In the genomic region with DNA sequence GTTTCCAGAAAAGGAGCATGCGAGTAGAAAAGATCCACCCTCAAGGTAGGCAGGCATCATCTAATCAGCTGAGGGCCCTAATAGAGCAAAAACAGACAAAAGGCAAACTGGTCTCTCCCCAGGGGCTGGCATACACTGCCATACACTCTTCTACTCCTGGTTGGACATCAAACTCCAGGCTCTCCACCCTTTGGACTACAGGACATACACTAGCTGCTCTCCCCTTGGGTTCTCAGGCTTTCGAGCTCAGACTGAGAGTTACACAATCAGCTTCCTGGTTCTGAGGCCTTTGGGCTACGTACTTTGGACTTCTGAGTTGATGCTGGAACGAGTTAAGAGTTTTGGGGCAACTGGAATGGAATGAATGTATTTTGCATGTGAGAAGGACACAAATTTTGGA, we compare ENCODE assay signal across 1 cellular context.
TF ChIP-seq lines count a peak whose summit lies in the region.

No MANE protein-coding gene starts in this region.

TF ChIP-seq in HepG2, 621 proteins besides CTCF, POLR2A, EP300 and RAD21 (continued from another document and continues in another):
- TF ChIP-seq, protein P1, sequence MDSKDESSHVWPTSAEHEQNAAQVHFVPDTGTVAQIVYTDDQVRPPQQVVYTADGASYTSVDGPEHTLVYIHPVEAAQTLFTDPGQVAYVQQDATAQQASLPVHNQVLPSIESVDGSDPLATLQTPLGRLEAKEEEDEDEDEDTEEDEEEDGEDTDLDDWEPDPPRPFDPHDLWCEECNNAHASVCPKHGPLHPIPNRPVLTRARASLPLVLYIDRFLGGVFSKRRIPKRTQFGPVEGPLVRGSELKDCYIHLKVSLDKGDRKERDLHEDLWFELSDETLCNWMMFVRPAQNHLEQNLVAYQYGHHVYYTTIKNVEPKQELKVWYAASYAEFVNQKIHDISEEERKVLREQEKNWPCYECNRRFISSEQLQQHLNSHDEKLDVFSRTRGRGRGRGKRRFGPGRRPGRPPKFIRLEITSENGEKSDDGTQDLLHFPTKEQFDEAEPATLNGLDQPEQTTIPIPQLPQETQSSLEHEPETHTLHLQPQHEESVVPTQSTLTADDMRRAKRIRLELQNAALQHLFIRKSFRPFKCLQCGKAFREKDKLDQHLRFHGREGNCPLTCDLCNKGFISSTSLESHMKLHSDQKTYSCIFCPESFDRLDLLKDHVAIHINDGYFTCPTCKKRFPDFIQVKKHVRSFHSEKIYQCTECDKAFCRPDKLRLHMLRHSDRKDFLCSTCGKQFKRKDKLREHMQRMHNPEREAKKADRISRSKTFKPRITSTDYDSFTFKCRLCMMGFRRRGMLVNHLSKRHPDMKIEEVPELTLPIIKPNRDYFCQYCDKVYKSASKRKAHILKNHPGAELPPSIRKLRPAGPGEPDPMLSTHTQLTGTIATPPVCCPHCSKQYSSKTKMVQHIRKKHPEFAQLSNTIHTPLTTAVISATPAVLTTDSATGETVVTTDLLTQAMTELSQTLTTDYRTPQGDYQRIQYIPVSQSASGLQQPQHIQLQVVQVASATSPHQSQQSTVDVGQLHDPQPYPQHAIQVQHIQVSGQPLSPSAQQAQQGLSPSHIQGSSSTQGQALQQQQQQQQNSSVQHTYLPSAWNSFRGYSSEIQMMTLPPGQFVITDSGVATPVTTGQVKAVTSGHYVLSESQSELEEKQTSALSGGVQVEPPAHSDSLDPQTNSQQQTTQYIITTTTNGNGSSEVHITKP (CRISPR knock-in tag; IDR thresholded peaks at IDR 0.05; ENCODE audit: low read depth) = no peak
- TF ChIP-seq CCDC6 (CRISPR knock-in tag; IDR thresholded peaks at IDR 0.05) (no peak), TCF7L2 (IDR thresholded peaks at IDR 0.05; ENCODE audit: low read depth, low read length) (no peak), ZFY (CRISPR knock-in tag; IDR thresholded peaks at IDR 0.05) (no peak), PPARG (CRISPR knock-in tag; conservative IDR thresholded peaks at IDR 0.05) (peak; percentile 35; the same call in 1 of the 2 replicates), PTBP1 (IDR thresholded peaks at IDR 0.05; ENCODE audit: low read depth, low read length, poor library complexity, severe bottlenecking) (no peak), ZNF251 (CRISPR knock-in tag; IDR thresholded peaks at IDR 0.05) (no peak), ZNF274 (CRISPR knock-in tag; IDR thresholded peaks at IDR 0.05) (no peak), SIX1 (CRISPR knock-in tag; IDR thresholded peaks at IDR 0.05; ENCODE audit: borderline replicate concordance) (no peak), ZFP37 (CRISPR knock-in tag; IDR thresholded peaks at IDR 0.05; ENCODE audit: borderline replicate concordance) (no peak), ZNF709 (CRISPR knock-in tag; IDR thresholded peaks at IDR 0.05) (no peak), ZNF331 (CRISPR knock-in tag; IDR thresholded peaks at IDR 0.05) (peak; percentile 73), SMAD3 (CRISPR knock-in tag; IDR thresholded peaks at IDR 0.05) (no peak), ZNF343 (CRISPR knock-in tag; IDR thresholded peaks at IDR 0.05) (no peak), SP1 (IDR thresholded peaks at IDR 0.05) (no peak), SP1 (CRISPR knock-in tag; IDR thresholded peaks at IDR 0.05) (no peak), ZFP36L2 (CRISPR knock-in tag; IDR thresholded peaks at IDR 0.05) (no peak), ZNF496 (CRISPR knock-in tag; IDR thresholded peaks at IDR 0.05; ENCODE audit: insufficient replicate concordance) (no peak), YY1 (IDR thresholded peaks at IDR 0.05; ENCODE audit: insufficient read depth, insufficient replicate concordance, low read depth, low read length) (no peak), ZNF737 (CRISPR knock-in tag; IDR thresholded peaks at IDR 0.05; ENCODE audit: borderline replicate concordance) (no peak), PHB2 (IDR thresholded peaks at IDR 0.05; ENCODE audit: partially characterized antibody) (no peak), NFATC3 (CRISPR knock-in tag; IDR thresholded peaks at IDR 0.05) (no peak), ZSCAN22 (CRISPR knock-in tag; IDR thresholded peaks at IDR 0.05) (no peak), HNRNPK (IDR thresholded peaks at IDR 0.05; ENCODE audit: low read depth, low read length, poor library complexity, severe bottlenecking) (no peak), ZNF260 (CRISPR knock-in tag; IDR thresholded peaks at IDR 0.05; ENCODE audit: borderline replicate concordance, low read depth) (no peak), ZNF766 (CRISPR knock-in tag; IDR thresholded peaks at IDR 0.05; ENCODE audit: borderline replicate concordance) (no peak), TOE1 (CRISPR knock-in tag; IDR thresholded peaks at IDR 0.05) (no peak), ZNF256 (CRISPR knock-in tag; conservative IDR thresholded peaks at IDR 0.05) (no peak), ZNF138 (CRISPR knock-in tag; IDR thresholded peaks at IDR 0.05; ENCODE audit: low read depth) (no peak), RELA (CRISPR knock-in tag; IDR thresholded peaks at IDR 0.05) (no peak), RBAK (CRISPR knock-in tag; IDR thresholded peaks at IDR 0.05) (no peak), TSC22D2 (CRISPR knock-in tag; IDR thresholded peaks at IDR 0.05; ENCODE audit: borderline replicate concordance) (no peak), ZNF563 (CRISPR knock-in tag; IDR thresholded peaks at IDR 0.05) (no peak), ELF3 (CRISPR knock-in tag; IDR thresholded peaks at IDR 0.05) (peak; percentile 71), PHF20 (CRISPR knock-in tag; IDR thresholded peaks at IDR 0.05) (no peak), ZMAT3 (CRISPR knock-in tag; conservative IDR thresholded peaks at IDR 0.05) (no peak), ZNF30 (CRISPR knock-in tag; IDR thresholded peaks at IDR 0.05) (no peak), GATAD2A (CRISPR knock-in tag; IDR thresholded peaks at IDR 0.05) (peak; percentile 59), ZFP36 (IDR thresholded peaks at IDR 0.05; ENCODE audit: borderline replicate concordance, low read depth, low read length, partially characterized antibody) (no peak), ZNF777 (CRISPR knock-in tag; IDR thresholded peaks at IDR 0.05) (no peak), ZNF263 (CRISPR knock-in tag; IDR thresholded peaks at IDR 0.05) (no peak), MLLT10 (CRISPR knock-in tag; IDR thresholded peaks at IDR 0.05) (no peak), PHF8 (CRISPR knock-in tag; IDR thresholded peaks at IDR 0.05) (no peak), KLF12 (CRISPR knock-in tag; IDR thresholded peaks at IDR 0.05; ENCODE audit: borderline replicate concordance) (no peak), ZMYM4 (CRISPR knock-in tag; IDR thresholded peaks at IDR 0.05) (peak; percentile 83), TBX3 (IDR thresholded peaks at IDR 0.05; ENCODE audit: borderline replicate concordance) (no peak)
- TF ChIP-seq, protein P2, sequence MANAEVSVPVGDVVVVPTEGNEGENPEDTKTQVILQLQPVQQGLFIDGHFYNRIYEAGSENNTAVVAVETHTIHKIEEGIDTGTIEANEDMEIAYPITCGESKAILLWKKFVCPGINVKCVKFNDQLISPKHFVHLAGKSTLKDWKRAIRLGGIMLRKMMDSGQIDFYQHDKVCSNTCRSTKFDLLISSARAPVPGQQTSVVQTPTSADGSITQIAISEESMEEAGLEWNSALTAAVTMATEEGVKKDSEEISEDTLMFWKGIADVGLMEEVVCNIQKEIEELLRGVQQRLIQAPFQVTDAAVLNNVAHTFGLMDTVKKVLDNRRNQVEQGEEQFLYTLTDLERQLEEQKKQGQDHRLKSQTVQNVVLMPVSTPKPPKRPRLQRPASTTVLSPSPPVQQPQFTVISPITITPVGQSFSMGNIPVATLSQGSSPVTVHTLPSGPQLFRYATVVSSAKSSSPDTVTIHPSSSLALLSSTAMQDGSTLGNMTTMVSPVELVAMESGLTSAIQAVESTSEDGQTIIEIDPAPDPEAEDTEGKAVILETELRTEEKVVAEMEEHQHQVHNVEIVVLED (CRISPR knock-in tag; IDR thresholded peaks at IDR 0.05; ENCODE audit: borderline replicate concordance) = no peak
- TF ChIP-seq, protein P3, sequence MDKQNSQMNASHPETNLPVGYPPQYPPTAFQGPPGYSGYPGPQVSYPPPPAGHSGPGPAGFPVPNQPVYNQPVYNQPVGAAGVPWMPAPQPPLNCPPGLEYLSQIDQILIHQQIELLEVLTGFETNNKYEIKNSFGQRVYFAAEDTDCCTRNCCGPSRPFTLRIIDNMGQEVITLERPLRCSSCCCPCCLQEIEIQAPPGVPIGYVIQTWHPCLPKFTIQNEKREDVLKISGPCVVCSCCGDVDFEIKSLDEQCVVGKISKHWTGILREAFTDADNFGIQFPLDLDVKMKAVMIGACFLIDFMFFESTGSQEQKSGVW (CRISPR knock-in tag; IDR thresholded peaks at IDR 0.05; ENCODE audit: borderline replicate concordance) = no peak
- TF ChIP-seq, protein P4, sequence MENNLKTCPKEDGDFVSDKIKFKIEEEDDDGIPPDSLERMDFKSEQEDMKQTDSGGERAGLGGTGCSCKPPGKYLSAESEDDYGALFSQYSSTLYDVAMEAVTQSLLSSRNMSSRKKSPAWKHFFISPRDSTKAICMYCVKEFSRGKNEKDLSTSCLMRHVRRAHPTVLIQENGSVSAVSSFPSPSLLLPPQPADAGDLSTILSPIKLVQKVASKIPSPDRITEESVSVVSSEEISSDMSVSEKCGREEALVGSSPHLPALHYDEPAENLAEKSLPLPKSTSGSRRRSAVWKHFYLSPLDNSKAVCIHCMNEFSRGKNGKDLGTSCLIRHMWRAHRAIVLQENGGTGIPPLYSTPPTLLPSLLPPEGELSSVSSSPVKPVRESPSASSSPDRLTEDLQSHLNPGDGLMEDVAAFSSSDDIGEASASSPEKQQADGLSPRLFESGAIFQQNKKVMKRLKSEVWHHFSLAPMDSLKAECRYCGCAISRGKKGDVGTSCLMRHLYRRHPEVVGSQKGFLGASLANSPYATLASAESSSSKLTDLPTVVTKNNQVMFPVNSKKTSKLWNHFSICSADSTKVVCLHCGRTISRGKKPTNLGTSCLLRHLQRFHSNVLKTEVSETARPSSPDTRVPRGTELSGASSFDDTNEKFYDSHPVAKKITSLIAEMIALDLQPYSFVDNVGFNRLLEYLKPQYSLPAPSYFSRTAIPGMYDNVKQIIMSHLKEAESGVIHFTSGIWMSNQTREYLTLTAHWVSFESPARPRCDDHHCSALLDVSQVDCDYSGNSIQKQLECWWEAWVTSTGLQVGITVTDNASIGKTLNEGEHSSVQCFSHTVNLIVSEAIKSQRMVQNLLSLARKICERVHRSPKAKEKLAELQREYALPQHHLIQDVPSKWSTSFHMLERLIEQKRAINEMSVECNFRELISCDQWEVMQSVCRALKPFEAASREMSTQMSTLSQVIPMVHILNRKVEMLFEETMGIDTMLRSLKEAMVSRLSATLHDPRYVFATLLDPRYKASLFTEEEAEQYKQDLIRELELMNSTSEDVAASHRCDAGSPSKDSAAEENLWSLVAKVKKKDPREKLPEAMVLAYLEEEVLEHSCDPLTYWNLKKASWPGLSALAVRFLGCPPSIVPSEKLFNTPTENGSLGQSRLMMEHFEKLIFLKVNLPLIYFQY (CRISPR knock-in tag; IDR thresholded peaks at IDR 0.05; ENCODE audit: borderline replicate concordance) = peak; percentile 92
- TF ChIP-seq, protein P5, sequence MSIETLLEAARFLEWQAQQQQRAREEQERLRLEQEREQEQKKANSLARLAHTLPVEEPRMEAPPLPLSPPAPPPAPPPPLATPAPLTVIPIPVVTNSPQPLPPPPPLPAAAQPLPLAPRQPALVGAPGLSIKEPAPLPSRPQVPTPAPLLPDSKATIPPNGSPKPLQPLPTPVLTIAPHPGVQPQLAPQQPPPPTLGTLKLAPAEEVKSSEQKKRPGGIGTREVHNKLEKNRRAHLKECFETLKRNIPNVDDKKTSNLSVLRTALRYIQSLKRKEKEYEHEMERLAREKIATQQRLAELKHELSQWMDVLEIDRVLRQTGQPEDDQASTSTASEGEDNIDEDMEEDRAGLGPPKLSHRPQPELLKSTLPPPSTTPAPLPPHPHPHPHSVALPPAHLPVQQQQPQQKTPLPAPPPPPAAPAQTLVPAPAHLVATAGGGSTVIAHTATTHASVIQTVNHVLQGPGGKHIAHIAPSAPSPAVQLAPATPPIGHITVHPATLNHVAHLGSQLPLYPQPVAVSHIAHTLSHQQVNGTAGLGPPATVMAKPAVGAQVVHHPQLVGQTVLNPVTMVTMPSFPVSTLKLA (IDR thresholded peaks at IDR 0.05) = no peak
- TF ChIP-seq, protein P6, sequence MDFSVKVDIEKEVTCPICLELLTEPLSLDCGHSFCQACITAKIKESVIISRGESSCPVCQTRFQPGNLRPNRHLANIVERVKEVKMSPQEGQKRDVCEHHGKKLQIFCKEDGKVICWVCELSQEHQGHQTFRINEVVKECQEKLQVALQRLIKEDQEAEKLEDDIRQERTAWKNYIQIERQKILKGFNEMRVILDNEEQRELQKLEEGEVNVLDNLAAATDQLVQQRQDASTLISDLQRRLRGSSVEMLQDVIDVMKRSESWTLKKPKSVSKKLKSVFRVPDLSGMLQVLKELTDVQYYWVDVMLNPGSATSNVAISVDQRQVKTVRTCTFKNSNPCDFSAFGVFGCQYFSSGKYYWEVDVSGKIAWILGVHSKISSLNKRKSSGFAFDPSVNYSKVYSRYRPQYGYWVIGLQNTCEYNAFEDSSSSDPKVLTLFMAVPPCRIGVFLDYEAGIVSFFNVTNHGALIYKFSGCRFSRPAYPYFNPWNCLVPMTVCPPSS (IDR thresholded peaks at IDR 0.05) = no peak
- TF ChIP-seq, protein P7, sequence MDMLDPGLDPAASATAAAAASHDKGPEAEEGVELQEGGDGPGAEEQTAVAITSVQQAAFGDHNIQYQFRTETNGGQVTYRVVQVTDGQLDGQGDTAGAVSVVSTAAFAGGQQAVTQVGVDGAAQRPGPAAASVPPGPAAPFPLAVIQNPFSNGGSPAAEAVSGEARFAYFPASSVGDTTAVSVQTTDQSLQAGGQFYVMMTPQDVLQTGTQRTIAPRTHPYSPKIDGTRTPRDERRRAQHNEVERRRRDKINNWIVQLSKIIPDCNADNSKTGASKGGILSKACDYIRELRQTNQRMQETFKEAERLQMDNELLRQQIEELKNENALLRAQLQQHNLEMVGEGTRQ (IDR thresholded peaks at IDR 0.05; ENCODE audit: low read depth, low read length) = no peak
- TF ChIP-seq, protein P7 (CRISPR knock-in tag; IDR thresholded peaks at IDR 0.05; ENCODE audit: borderline replicate concordance) = no peak
- TF ChIP-seq, protein P8, sequence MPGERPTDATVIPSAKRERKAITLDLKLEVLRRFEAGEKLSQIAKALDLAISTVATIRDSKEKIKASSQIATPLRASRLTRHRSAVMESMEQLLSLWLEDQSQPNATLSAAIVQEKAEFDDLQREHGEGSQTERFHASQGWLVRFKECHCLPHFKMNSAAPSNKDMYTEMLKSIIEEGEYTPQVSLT (CRISPR knock-in tag; IDR thresholded peaks at IDR 0.05; ENCODE audit: borderline replicate concordance, low read depth) = no peak
- TF ChIP-seq, protein P9, sequence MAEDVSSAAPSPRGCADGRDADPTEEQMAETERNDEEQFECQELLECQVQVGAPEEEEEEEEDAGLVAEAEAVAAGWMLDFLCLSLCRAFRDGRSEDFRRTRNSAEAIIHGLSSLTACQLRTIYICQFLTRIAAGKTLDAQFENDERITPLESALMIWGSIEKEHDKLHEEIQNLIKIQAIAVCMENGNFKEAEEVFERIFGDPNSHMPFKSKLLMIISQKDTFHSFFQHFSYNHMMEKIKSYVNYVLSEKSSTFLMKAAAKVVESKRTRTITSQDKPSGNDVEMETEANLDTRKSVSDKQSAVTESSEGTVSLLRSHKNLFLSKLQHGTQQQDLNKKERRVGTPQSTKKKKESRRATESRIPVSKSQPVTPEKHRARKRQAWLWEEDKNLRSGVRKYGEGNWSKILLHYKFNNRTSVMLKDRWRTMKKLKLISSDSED (CRISPR knock-in tag; IDR thresholded peaks at IDR 0.05) = no peak
